ENCODE assay signal across 12 cellular contexts in genomic region chr19:2678043-2678671, GRCh38. TPM values are rescaled to one million over a fixed set of nuclear protein-coding genes. Genes with fewer than 3 reads are reported as not detected.
DNase-seq lines count a peak whose midpoint lies in the region; ATAC-seq, FAIRE-seq and TF ChIP-seq lines count a peak whose summit lies in the region.
"Had no signal": no experiment of that assay in that cellular context is flagged by ENCODE, and none has a peak within 500 bp of the region (broad histone marks: within the 10 kb centered on the region; RNA-seq: fewer than 3 reads in every experiment).

No MANE protein-coding gene starts in this region.

- FAIRE-seq in HTR-8/SVneo (lab: Jason Lieb, UNC): no peak
- FAIRE-seq: bronchial epithelial cell had no signal

- TF ChIP-seq CTCF in GM13976 (IDR thresholded peaks at IDR 0.05; ENCODE audit: borderline replicate concordance, control extremely low read depth, extremely low read depth, insufficient read depth, missing control alignments): no peak

- peak; percentile 41 for ATAC-seq in GM21737 (IDR thresholded peaks at IDR 0.05; ENCODE audit: unreplicated experiment)
- ATAC-seq: foreskin keratinocyte had no signal

- DNase-seq in GM13976 (ENCODE audit: low spot score) (peak; percentile 82), NAMALWA (ENCODE audit: low spot score) (peak; percentile 46), medulla oblongata (ENCODE audit: extremely low spot score) (peak; percentile 75), HTR-8/SVneo (ENCODE audit: insufficient read length, low spot score) (no peak), DMS114 treated with DMSO at 0.1 percent for 48 hours (lab: John Stamatoyannopoulos, UW; ENCODE audit: unreplicated experiment) (no peak), SHP77 (lab: John Stamatoyannopoulos, UW) (no peak), H4 (ENCODE audit: low spot score) (no peak)
- DNase-seq: COR-L47, foreskin keratinocyte, NCI-H2081 had no signal

- in situ Hi-C loops in GM13976 (cut with MboI; ENCODE audit: low sequenced_read_pairs, unreplicated experiment): no loop called here

RNA-seq across cellular contexts. Expression of gene GNG7, which starts 24.3 kb away (rescaled TPM):
- total RNA-seq in H4 (2014; rRNA removed; shearing (Covaris generic)): 0.60 and 0.75 TPM in 2 replicates

RNA-seq across cellular contexts. Expression of gene DIRAS1, which starts 43.0 kb away (rescaled TPM):
- total RNA-seq in H4 (2014; rRNA removed; shearing (Covaris generic)): 1.1 and 1.3 TPM in 2 replicates

Comparison
In these comparisons a context has a peak if more than half of its experiments do, and no peak if none do; other contexts are left out.
1. DNase-seq: peak in GM13976 (single experiment), NAMALWA (single experiment) and medulla oblongata (single experiment); none in HTR-8/SVneo (single experiment), DMS114 treated with DMSO at 0.1 percent for 48 hours (single experiment), SHP77 (0 of 2) and H4 (single experiment).